Comparison of ENCODE assay signal across 18 cellular contexts in the genomic region with DNA sequence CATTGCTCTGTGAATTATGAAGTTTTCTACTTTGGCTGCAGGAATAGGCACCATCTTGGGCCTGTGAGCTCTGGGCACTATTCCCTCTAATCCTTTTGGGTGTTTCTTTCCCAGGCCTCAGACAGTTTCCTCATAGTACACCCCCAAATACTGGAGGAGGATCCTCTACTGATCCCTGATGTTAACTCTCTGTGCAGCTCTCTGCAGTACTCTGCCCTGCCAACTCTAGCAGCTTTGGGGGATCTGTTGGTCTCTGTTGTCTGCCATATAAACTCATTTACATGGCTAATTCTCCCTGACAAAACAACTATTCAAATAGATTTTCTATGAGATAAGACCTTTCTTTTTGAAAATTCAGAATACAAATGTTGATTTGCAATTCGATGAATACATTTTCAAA.
"Had no signal": no experiment of that assay in that cellular context is flagged by ENCODE, and none has a peak within 500 bp of the region (broad histone marks: within the 10 kb centered on the region; RNA-seq: fewer than 3 reads in every experiment).

No MANE protein-coding gene starts in this region.

- H2AFZ ChIP-seq: hepatocyte had no signal

- H3K4me3 Mint-ChIP-seq: naive thymus-derived CD8-positive, alpha-beta T cell; stimulated activated naive B cell treated with anti-CD40 and anti-IgM and Interleukin-4, amounts not matched to agents 10 μg/mL and 1 μg/mL and 100 μg/mL, for 72 hours; stimulated activated naive CD8-positive, alpha-beta T cell treated with anti-CD3 and anti-CD28 coated beads, Interleukin-15, amount 100 ng/mL, for 72 hours had no signal

- DNase-seq: colonic mucosa; dermis blood vessel endothelial cell; foreskin keratinocyte; head of caudate nucleus; kidney glomerular epithelial cell; mucosa of descending colon; naive thymus-derived CD8-positive, alpha-beta T cell; ovary; sigmoid colon; stimulated activated CD4-positive, alpha-beta T cell treated with anti-CD3 and anti-CD28 coated beads, Interleukin-2, amount 100 ng/mL, for 24 hours; stimulated activated CD4-positive, alpha-beta T cell treated with anti-CD3 and anti-CD28 coated beads, Interleukin-4, amount 100 ng/mL, for 4 hours; stimulated activated naive B cell treated with anti-CD40 and anti-IgM and Interleukin-4, amounts not matched to agents 10 μg/mL and 1 μg/mL and 100 μg/mL, for 72 hours; stimulated activated naive CD8-positive, alpha-beta T cell treated with anti-CD3 and anti-CD28 coated beads, Interleukin-15, amount 100 ng/mL, for 72 hours; testis; transverse colon had no signal

- H3K4me3 ChIP-seq: colonic mucosa, hepatocyte, mucosa of descending colon, ovary, right atrium auricular region, sigmoid colon, skin epidermis, testis, transverse colon had no signal

- H3K36me3 ChIP-seq: colonic mucosa, ovary had no signal

- H3K9me3 Mint-ChIP-seq: naive thymus-derived CD8-positive, alpha-beta T cell; stimulated activated naive B cell treated with anti-CD40 and anti-IgM and Interleukin-4, amounts not matched to agents 10 μg/mL and 1 μg/mL and 100 μg/mL, for 72 hours; stimulated activated naive CD8-positive, alpha-beta T cell treated with anti-CD3 and anti-CD28 coated beads, Interleukin-15, amount 100 ng/mL, for 72 hours had no signal

- H3K27me3 ChIP-seq: colonic mucosa, foreskin keratinocyte, hepatocyte, ovary, right atrium auricular region, sigmoid colon, testis, transverse colon had no signal

- H3K27ac ChIP-seq: colonic mucosa, foreskin keratinocyte, hepatocyte, ovary, right atrium auricular region, sigmoid colon, skin epidermis, testis, transverse colon had no signal

- H3K9me3 ChIP-seq: colonic mucosa, mucosa of descending colon, ovary, right atrium auricular region, sigmoid colon, testis, transverse colon had no signal

- H3K27ac Mint-ChIP-seq: stimulated activated naive B cell treated with anti-CD40 and anti-IgM and Interleukin-4, amounts not matched to agents 10 μg/mL and 1 μg/mL and 100 μg/mL, for 72 hours; stimulated activated naive CD8-positive, alpha-beta T cell treated with anti-CD3 and anti-CD28 coated beads, Interleukin-15, amount 100 ng/mL, for 72 hours had no signal

- H3K4me1 ChIP-seq: colonic mucosa, sigmoid colon, testis had no signal

- H3K27me3 Mint-ChIP-seq: naive thymus-derived CD8-positive, alpha-beta T cell; stimulated activated naive B cell treated with anti-CD40 and anti-IgM and Interleukin-4, amounts not matched to agents 10 μg/mL and 1 μg/mL and 100 μg/mL, for 72 hours; stimulated activated naive CD8-positive, alpha-beta T cell treated with anti-CD3 and anti-CD28 coated beads, Interleukin-15, amount 100 ng/mL, for 72 hours had no signal

- ATAC-seq: foreskin keratinocyte; mucosa of descending colon; naive thymus-derived CD8-positive, alpha-beta T cell; stimulated activated naive B cell treated with anti-CD40 and anti-IgM and Interleukin-4, amounts not matched to agents 10 μg/mL and 1 μg/mL and 100 μg/mL, for 72 hours; stimulated activated naive CD8-positive, alpha-beta T cell treated with anti-CD3 and anti-CD28 coated beads, Interleukin-15, amount 100 ng/mL, for 72 hours had no signal

- H3K4me2 ChIP-seq: hepatocyte had no signal
